14 cellular contexts compared by ENCODE assay signal in the genomic region with DNA sequence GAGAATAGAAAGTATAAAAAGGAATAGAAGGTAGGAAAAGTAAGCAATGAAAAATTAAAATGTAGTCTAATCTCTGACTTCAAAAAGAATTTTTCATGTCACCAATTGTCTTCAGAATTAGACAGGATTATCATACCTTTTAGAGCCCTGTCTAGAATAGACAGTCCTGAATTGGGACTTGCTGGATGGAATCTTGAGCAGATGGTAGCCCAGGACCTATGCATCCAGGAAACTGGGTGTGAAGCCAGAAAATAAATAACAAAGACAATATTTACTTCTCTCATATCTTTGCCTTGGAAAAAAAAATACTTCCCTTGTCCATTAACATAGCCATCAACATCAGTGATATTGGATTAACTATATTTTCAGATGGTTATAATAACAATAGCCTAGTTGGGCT.
DNase-seq lines count a peak whose midpoint lies in the region.
"Had no signal": no experiment of that assay in that cellular context is flagged by ENCODE, and none has a peak within 500 bp of the region (broad histone marks: within the 10 kb centered on the region; RNA-seq: fewer than 3 reads in every experiment).

No MANE protein-coding gene starts in this region.

- in situ Hi-C loops in G401 (cut with HindIII; ENCODE audit: low sequenced_read_pairs): no loop called here

- peak; percentile 82 for DNase-seq in G401 (ENCODE audit: low spot score)
- peak; percentile 10 for DNase-seq in NCI-H446 treated with DMSO at 0.1 percent for 48 hours (lab: John Stamatoyannopoulos, UW)
- DNase-seq in cerebellar cortex (ENCODE audit: low spot score): peak; percentile 77
- DNase-seq in activated CD4-positive, alpha-beta T cell treated with anti-CD3 and anti-CD28 coated beads for 4 hours: no peak
- no peak for DNase-seq in medulla oblongata (ENCODE audit: extremely low spot score)
- DNase-seq in HPDE6-E6E7 (ENCODE audit: extremely low spot score): no peak
- DNase-seq: 8988T; AML-193; Caco-2; Calu3; CD4-positive, alpha-beta T cell; CD8-positive, alpha-beta T cell; DMS79 treated with DMSO at 0.1 percent for 48 hours; GDM1 had no signal

Comparison
In these comparisons a context has a peak if more than half of its experiments do, and no peak if none do; other contexts are left out.
1. DNase-seq: peak in G401 (single experiment), NCI-H446 treated with DMSO at 0.1 percent for 48 hours (single experiment) and cerebellar cortex (single experiment); none in activated CD4-positive, alpha-beta T cell treated with anti-CD3 and anti-CD28 coated beads for 4 hours (0 of 2), medulla oblongata (single experiment) and HPDE6-E6E7 (single experiment).